In genomic region chr1:115275216-115275615, GRCh38 we compare ENCODE assay signal across 9 cellular contexts.
DNase-seq lines count a peak whose midpoint lies in the region; ATAC-seq and TF ChIP-seq lines count a peak whose summit lies in the region.
"Had no signal": no experiment of that assay in that cellular context is flagged by ENCODE, and none has a peak within 500 bp of the region (broad histone marks: within the 10 kb centered on the region; RNA-seq: fewer than 3 reads in every experiment).

No MANE protein-coding gene starts in this region.

- peaks cover 4% of the 10 kb centered on the region for H3K36me3 Mint-ChIP-seq in osteocyte (ENCODE audit: unreplicated experiment)

- H3K36me3 ChIP-seq in body of pancreas (replicated peaks in 1 of 2; ENCODE audit: insufficient read depth in 1 of 2, low read depth in 2 of 2): no peaks in the 10 kb centered on the region
- H3K36me3 ChIP-seq in gastroesophageal sphincter: no peaks in the 10 kb centered on the region

- peaks cover 12% of the 10 kb centered on the region for H3K9me3 Mint-ChIP-seq in osteocyte (ENCODE audit: unreplicated experiment)
- H3K9me3 Mint-ChIP-seq: CD4-positive, alpha-beta T cell had no signal

- H3K4me3 ChIP-seq in body of pancreas (no peak overlapping the region), gastroesophageal sphincter (no peak overlapping the region)

- no peaks in the 10 kb centered on the region for H3K4me1 ChIP-seq in body of pancreas
- no peaks in the 10 kb centered on the region for H3K4me1 ChIP-seq in gastroesophageal sphincter

- ATAC-seq in body of pancreas (no peak), GM21825 (IDR thresholded peaks at IDR 0.05; ENCODE audit: unreplicated experiment) (no peak), gastroesophageal sphincter (no peak)

- no peak for TF ChIP-seq EP300 in gastroesophageal sphincter (IDR thresholded peaks at IDR 0.05)

- peaks cover 24% of the 10 kb centered on the region for H3K4me1 Mint-ChIP-seq in osteocyte (ENCODE audit: unreplicated experiment)

- H3K27ac ChIP-seq in body of pancreas: no peak overlapping the region
- no peak overlapping the region for H3K27ac ChIP-seq in gastroesophageal sphincter

- no peak overlapping the region for H3K4me3 Mint-ChIP-seq in osteocyte (ENCODE audit: unreplicated experiment)
- H3K4me3 Mint-ChIP-seq: CD4-positive, alpha-beta T cell had no signal

- H3K27ac Mint-ChIP-seq in osteocyte (ENCODE audit: unreplicated experiment): no peak overlapping the region
- H3K27ac Mint-ChIP-seq: CD4-positive, alpha-beta T cell had no signal

- H3K27me3 Mint-ChIP-seq in osteocyte (ENCODE audit: unreplicated experiment): no peaks in the 10 kb centered on the region

- intact Hi-C loops in body of pancreas (cut with DNase I): no loop called here

- peaks cover 0 to 4% (median 0%) of the 10 kb centered on the region in 3 donors for H3K9me3 ChIP-seq in body of pancreas
- H3K9me3 ChIP-seq in gastroesophageal sphincter: peaks cover 0 to 20% (median 0%) of the 10 kb centered on the region in 3 donors

- H3K27me3 ChIP-seq in body of pancreas: no peaks in the 10 kb centered on the region
- H3K27me3 ChIP-seq in gastroesophageal sphincter: no peaks in the 10 kb centered on the region

- TF ChIP-seq POLR2A in body of pancreas (IDR thresholded peaks at IDR 0.05) (no peak), gastroesophageal sphincter (IDR thresholded peaks at IDR 0.05) (no peak)

- TF ChIP-seq CTCF in body of pancreas (IDR thresholded peaks at IDR 0.05) (peak in 4 of 7 experiments; percentile 10 to 30 (median 11)), osteocyte (IDR thresholded peaks at IDR 0.05) (peak; percentile 53), gastroesophageal sphincter (IDR thresholded peaks at IDR 0.05) (peak in 1 of 4 experiments; percentile 38)

- DNase-seq in NCI-H2227 (lab: John Stamatoyannopoulos, UW; ENCODE audit: unreplicated experiment): peak; percentile 12
- no peak for DNase-seq in NCI-H2227 treated with DMSO at 0.1 percent for 48 hours (lab: John Stamatoyannopoulos, UW)
- peak; percentile 38 for DNase-seq in M059J (ENCODE audit: low read depth)
- no peak for DNase-seq in body of pancreas
- no peak for DNase-seq in osteocyte (ENCODE audit: extremely low spot score, unreplicated experiment)
- no peak for DNase-seq in HuH-7 (ENCODE audit: low spot score)
- DNase-seq: CD4-positive, alpha-beta T cell had no signal

Comparison
In these comparisons a context has a peak if more than half of its experiments do, and no peak if none do; other contexts are left out.
1. DNase-seq: peak in NCI-H2227 (single experiment) and M059J (single experiment); none in NCI-H2227 treated with DMSO at 0.1 percent for 48 hours (single experiment), body of pancreas (0 of 4), osteocyte (single experiment) and HuH-7 (single experiment).